ENCODE assay signal across 1 cellular context in the genomic region with DNA sequence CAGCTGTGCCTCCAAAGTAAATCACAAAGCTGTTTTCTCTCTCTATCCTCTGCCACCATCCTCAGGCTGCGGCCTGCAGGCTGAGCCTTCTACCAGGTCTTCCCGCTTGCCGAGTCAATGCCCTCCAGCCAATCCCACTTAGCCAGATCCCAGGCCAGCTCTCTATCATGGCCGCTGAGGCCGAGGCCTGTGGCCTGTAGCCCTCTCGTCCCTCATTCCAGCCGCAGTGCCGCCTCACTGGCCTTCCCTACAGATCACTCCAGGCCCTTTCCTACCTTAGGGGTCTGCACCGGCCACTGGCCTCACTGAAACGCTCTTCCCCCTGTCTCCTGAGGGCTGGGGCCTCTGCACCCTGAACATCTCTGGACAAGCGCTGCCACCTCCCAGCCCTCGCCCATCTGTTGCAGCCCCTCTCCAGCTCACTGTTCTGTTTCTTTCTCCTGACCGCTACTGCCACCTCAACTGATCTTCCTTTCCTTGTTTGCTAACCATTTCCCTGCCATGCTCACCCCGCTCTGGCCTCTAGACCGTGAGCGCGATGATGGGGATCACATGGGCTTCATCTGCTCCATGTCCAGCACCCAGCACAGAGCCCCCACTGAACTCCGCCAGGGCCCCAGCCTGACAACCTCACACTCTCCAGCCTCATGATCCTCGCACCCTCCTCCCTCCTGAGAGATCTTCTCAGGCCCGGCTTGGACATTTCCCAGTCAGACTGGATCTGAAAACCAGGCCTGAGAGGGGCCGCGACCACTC.
TF ChIP-seq lines count a peak whose summit lies in the region.

No MANE protein-coding gene starts in this region.

TF ChIP-seq in GM23338, 12 proteins besides CTCF, POLR2A, EP300 and RAD21 (continued from another document):
- TF ChIP-seq, protein P1, sequence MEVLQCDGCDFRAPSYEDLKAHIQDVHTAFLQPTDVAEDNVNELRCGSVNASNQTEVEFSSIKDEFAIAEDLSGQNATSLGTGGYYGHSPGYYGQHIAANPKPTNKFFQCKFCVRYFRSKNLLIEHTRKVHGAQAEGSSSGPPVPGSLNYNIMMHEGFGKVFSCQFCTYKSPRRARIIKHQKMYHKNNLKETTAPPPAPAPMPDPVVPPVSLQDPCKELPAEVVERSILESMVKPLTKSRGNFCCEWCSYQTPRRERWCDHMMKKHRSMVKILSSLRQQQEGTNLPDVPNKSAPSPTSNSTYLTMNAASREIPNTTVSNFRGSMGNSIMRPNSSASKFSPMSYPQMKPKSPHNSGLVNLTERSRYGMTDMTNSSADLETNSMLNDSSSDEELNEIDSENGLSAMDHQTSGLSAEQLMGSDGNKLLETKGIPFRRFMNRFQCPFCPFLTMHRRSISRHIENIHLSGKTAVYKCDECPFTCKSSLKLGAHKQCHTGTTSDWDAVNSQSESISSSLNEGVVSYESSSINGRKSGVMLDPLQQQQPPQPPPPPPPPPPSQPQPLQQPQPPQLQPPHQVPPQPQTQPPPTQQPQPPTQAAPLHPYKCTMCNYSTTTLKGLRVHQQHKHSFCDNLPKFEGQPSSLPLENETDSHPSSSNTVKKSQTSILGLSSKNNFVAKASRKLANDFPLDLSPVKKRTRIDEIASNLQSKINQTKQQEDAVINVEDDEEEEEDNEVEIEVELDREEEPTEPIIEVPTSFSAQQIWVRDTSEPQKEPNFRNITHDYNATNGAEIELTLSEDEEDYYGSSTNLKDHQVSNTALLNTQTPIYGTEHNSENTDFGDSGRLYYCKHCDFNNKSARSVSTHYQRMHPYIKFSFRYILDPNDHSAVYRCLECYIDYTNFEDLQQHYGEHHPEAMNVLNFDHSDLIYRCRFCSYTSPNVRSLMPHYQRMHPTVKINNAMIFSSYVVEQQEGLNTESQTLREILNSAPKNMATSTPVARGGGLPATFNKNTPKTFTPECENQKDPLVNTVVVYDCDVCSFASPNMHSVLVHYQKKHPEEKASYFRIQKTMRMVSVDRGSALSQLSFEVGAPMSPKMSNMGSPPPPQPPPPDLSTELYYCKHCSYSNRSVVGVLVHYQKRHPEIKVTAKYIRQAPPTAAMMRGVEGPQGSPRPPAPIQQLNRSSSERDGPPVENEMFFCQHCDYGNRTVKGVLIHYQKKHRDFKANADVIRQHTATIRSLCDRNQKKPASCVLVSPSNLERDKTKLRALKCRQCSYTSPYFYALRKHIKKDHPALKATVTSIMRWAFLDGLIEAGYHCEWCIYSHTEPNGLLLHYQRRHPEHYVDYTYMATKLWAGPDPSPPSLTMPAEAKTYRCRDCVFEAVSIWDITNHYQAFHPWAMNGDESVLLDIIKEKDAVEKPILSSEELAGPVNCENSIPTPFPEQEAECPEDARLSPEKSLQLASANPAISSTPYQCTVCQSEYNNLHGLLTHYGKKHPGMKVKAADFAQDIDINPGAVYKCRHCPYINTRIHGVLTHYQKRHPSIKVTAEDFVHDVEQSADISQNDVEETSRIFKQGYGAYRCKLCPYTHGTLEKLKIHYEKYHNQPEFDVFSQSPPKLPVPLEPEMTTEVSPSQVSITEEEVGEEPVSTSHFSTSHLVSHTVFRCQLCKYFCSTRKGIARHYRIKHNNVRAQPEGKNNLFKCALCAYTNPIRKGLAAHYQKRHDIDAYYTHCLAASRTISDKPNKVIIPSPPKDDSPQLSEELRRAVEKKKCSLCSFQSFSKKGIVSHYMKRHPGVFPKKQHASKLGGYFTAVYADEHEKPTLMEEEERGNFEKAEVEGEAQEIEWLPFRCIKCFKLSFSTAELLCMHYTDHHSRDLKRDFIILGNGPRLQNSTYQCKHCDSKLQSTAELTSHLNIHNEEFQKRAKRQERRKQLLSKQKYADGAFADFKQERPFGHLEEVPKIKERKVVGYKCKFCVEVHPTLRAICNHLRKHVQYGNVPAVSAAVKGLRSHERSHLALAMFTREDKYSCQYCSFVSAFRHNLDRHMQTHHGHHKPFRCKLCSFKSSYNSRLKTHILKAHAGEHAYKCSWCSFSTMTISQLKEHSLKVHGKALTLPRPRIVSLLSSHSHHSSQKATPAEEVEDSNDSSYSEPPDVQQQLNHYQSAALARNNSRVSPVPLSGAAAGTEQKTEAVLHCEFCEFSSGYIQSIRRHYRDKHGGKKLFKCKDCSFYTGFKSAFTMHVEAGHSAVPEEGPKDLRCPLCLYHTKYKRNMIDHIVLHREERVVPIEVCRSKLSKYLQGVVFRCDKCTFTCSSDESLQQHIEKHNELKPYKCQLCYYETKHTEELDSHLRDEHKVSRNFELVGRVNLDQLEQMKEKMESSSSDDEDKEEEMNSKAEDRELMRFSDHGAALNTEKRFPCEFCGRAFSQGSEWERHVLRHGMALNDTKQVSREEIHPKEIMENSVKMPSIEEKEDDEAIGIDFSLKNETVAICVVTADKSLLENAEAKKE (CRISPR knock-in tag; IDR thresholded peaks at IDR 0.05), result no peak
- TF ChIP-seq STAT1 (IDR thresholded peaks at IDR 0.05; ENCODE audit: unreplicated experiment) (no peak), POLR2AphosphoS5 (IDR thresholded peaks at IDR 0.05; ENCODE audit: low read depth) (no peak)
